In genomic region chr6:56226946-56227879, GRCh38 we compare ENCODE assay signal across 20 cellular contexts. TPM values are rescaled to one million over a fixed set of nuclear protein-coding genes. Genes with fewer than 3 reads are reported as not detected.
DNase-seq lines count a peak whose midpoint lies in the region; TF ChIP-seq lines count a peak whose summit lies in the region.
"Had no signal": no experiment of that assay in that cellular context is flagged by ENCODE, and none has a peak within 500 bp of the region (broad histone marks: within the 10 kb centered on the region; RNA-seq: fewer than 3 reads in every experiment).

No MANE protein-coding gene starts in this region.

- H3K4me3 ChIP-seq in fibroblast of pulmonary artery (replicated peaks; ENCODE audit: low read depth, low read length), result no peak overlapping the region
- H3K4me3 ChIP-seq: BLaER1, SJCRH30, skin epidermis, suprapubic skin had no signal

- peak; percentile 68 for DNase-seq in GM04503 (ENCODE audit: low read depth)
- DNase-seq in RPMI7951 (ENCODE audit: low read depth), result peak; percentile 85
- DNase-seq in fibroblast of pulmonary artery (ENCODE audit: low read depth), result peak; percentile 52
- peak; percentile 49 for DNase-seq in smooth muscle cell of the brain vasculature (ENCODE audit: low read depth, low spot score)
- DNase-seq in activated effector memory CD4-positive, alpha-beta T cell treated with Interleukin-2 at 50 U/mL for 16 hours, result no peak
- no peak for DNase-seq in GM19240 (ENCODE audit: insufficient read length, low spot score)
- no peak for DNase-seq in NCI-H2196 (lab: John Stamatoyannopoulos, UW; ENCODE audit: unreplicated experiment)
- no peak for DNase-seq in mesenteric fat pad (ENCODE audit: low spot score)
- DNase-seq: activated CD4-positive, alpha-beta memory T cell treated with anti-CD3 and anti-CD28 coated beads for 36 hours; activated naive CD4-positive, alpha-beta T cell treated with anti-CD3 and anti-CD28 coated beads, Interleukin-2, amount 10 ng/mL, durations not matched to agents 7 days and 5 days; activated T-cell treated with anti-CD3 and anti-CD28 coated beads, Interleukin-2, amount 50 U/mL, for 1 hour; dermis blood vessel endothelial cell; head of caudate nucleus; immature natural killer cell; stimulated activated CD8-positive, alpha-beta memory T cell treated with anti-CD3 and anti-CD28 coated beads, Interleukin-4, amount 100 ng/mL, for 48 hours had no signal

- no peak for TF ChIP-seq CTCF in fibroblast of pulmonary artery (IDR thresholded peaks at IDR 0.05; ENCODE audit: low read length, missing control alignments)

RNA-seq across cellular contexts. Expression of gene COL21A1, which starts 20.2 kb away (rescaled TPM):
- total RNA-seq in RPMI7951 (2014; rRNA removed; shearing (Covaris generic)), result 0.39 and 0.48 TPM in 2 replicates
- 1.3 TPM for total RNA-seq in mesenteric fat pad
- total RNA-seq: activated CD4-positive, alpha-beta memory T cell treated with anti-CD3 and anti-CD28 coated beads for 36 hours; T-helper 2 cell treated with Interferon-gamma antibody and Interleukin-4, amounts not matched to agents 100 ng/mL and 5 ng/mL, for 36 hours had no signal

Comparison
In these comparisons a context has a peak if more than half of its experiments do, and no peak if none do; other contexts are left out.
1. DNase-seq: peak in GM04503 (single experiment), RPMI7951 (single experiment), fibroblast of pulmonary artery (single experiment) and smooth muscle cell of the brain vasculature (single experiment); none in activated effector memory CD4-positive, alpha-beta T cell treated with Interleukin-2 at 50 U/mL for 16 hours (single experiment), GM19240 (single experiment), NCI-H2196 (single experiment) and mesenteric fat pad (single experiment).